ENCODE assay signal across 8 cellular contexts in the genomic region with DNA sequence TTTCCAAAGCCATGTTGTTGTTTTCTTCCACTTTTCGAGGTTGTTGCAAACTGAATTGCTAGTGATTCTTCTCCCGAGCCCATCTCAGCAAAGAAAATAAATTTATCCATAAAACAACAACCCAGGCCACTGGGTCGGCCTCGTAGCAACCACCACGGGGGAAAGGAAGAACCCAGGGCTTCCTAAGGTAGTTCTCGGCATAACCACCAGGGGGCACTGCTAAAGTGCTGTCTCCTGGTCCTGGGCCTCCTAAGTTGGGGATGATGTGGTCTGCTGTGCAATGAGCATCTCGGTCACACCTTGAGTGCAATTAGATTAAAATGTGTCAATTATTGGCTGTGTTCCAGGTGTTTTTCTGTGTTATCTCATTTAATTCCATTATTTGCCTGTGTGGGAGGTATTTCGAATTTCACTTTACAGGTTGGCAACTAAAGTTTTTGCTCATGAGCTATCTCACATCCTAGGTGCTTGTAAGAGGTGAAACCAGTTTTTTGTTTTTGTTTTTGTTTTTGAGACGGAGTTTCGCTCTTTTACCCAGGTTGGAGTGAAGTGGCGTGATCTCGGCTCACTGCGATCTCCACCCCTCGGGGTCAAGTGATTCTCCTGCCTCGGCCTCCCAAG.
DNase-seq lines count a peak whose midpoint lies in the region; ATAC-seq and TF ChIP-seq lines count a peak whose summit lies in the region.

No MANE protein-coding gene starts in this region.

- H3K36me3 ChIP-seq in right atrium auricular region = no peaks in the 10 kb centered on the region

- H3K4me3 ChIP-seq in right atrium auricular region = no peak overlapping the region

- no peaks in the 10 kb centered on the region for H3K4me1 ChIP-seq in right atrium auricular region

- intact Hi-C loops in posterior vena cava (cut with DNase I) = no loop called here

- no peaks in the 10 kb centered on the region for H3K27me3 ChIP-seq in right atrium auricular region

- DNase-seq in Daoy (ENCODE audit: low read depth) = peak; percentile 64
- DNase-seq in SK-N-DZ (ENCODE audit: low spot score) = peak; percentile 55
- peak in 1 of 2 donors; percentile 77 for DNase-seq in activated naive CD4-positive, alpha-beta T cell treated with anti-CD3 and anti-CD28 coated beads, Interleukin-2, amount 50 U/mL, for 72 hours (ENCODE audit: low spot score in 2 of 2)
- DNase-seq in right atrium auricular region (ENCODE audit: low spot score) = no peak
- DNase-seq in stimulated activated CD4-positive, alpha-beta T cell treated with anti-CD3 and anti-CD28 coated beads, Interleukin-1b, Interleukin-23, amount 100 ng/mL, for 1 hour (ENCODE audit: low read depth in 2 of 2) = peak; percentile 7 to 41
- no peak for DNase-seq in posterior vena cava (ENCODE audit: low spot score)

- H3K36me3 Mint-ChIP-seq in activated naive CD4-positive, alpha-beta T cell treated with anti-CD3 and anti-CD28 coated beads, Interleukin-2, amount 50 U/mL, for 72 hours = no peaks in the 10 kb centered on the region

- no peak overlapping the region for H3K27ac ChIP-seq in right atrium auricular region

- peak; percentile 53 to 77 for TF ChIP-seq CTCF in right atrium auricular region (IDR thresholded peaks at IDR 0.05)

- H3K9me3 Mint-ChIP-seq in activated naive CD4-positive, alpha-beta T cell treated with anti-CD3 and anti-CD28 coated beads, Interleukin-2, amount 50 U/mL, for 72 hours = no peaks in the 10 kb centered on the region

- H3K27ac Mint-ChIP-seq in activated naive CD4-positive, alpha-beta T cell treated with anti-CD3 and anti-CD28 coated beads, Interleukin-2, amount 50 U/mL, for 72 hours = no peak overlapping the region

- H3K9me3 ChIP-seq in right atrium auricular region = no peaks in the 10 kb centered on the region

- ATAC-seq in GM21367 (IDR thresholded peaks at IDR 0.05; ENCODE audit: unreplicated experiment) = peak; percentile 91
- peak; percentile 90 for ATAC-seq in HG03571 (IDR thresholded peaks at IDR 0.05; ENCODE audit: unreplicated experiment)
- ATAC-seq in activated naive CD4-positive, alpha-beta T cell treated with anti-CD3 and anti-CD28 coated beads, Interleukin-2, amount 50 U/mL, for 72 hours = peak; percentile 71 to 76

Comparison
In these comparisons a context has a peak if more than half of its experiments do, and no peak if none do; other contexts are left out.
1. DNase-seq: peak in Daoy (single experiment), SK-N-DZ (single experiment) and stimulated activated CD4-positive, alpha-beta T cell treated with anti-CD3 and anti-CD28 coated beads, Interleukin-1b, Interleukin-23, amount 100 ng/mL, for 1 hour (2 of 2); none in right atrium auricular region (single experiment) and posterior vena cava (single experiment).
2. Peak in every context shown above with its lines, with median percentiles within 50 percentile points of each other: ATAC-seq.